In the genomic region with DNA sequence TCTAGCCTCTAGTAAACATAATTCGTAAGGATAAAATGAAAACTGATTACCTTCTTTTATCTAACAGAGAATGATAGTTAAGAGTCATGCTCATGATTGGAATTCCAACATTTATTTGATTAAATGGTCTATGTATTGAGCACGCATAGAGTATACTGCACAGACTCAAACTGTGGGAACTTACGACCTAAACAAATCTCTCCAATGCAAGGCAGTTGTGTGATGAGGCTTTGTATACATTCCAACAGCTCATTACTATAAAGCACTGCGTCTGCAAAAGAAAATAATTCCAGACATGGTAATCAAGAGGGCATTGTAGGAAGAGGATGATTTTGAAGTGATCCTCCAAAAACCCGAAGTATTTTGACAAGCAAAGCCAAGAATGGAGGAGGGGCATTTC, we compare ENCODE assay signal across 17 cellular contexts.
"Had no signal": no experiment of that assay in that cellular context is flagged by ENCODE, and none has a peak within 500 bp of the region (broad histone marks: within the 10 kb centered on the region; RNA-seq: fewer than 3 reads in every experiment).

No MANE protein-coding gene starts in this region.

- ATAC-seq: esophagus mucosa, lower lobe of right lung, natural killer cell, psoas muscle, right cardiac atrium had no signal

- H3K4me1 ChIP-seq: psoas muscle had no signal

- FAIRE-seq: endometrium had no signal

- H3K9me3 ChIP-seq: lower lobe of right lung, ovary, psoas muscle had no signal

- H3K27ac ChIP-seq: lower lobe of right lung, ovary, psoas muscle, skin epidermis had no signal

- H3K4me3 Mint-ChIP-seq: activated naive CD4-positive, alpha-beta T cell treated with anti-CD3 and anti-CD28 coated beads, Interleukin-2, amount 10 ng/mL, durations not matched to agents 7 days and 5 days; natural killer cell; stimulated activated memory B cell treated with anti-CD40 and anti-IgM and Interleukin-4, amounts not matched to agents 10 μg/mL and 1 μg/mL and 100 μg/mL, for 72 hours; T-helper 1 cell treated with Interleukin-12 subunit alpha and Interleukin-12 subunit beta and Interleukin-4 antibody, amounts not matched to agents 30 μg/mL and 1 μg/mL, for 36 hours had no signal

- H3K36me3 ChIP-seq: lower lobe of right lung, ovary had no signal

- H3K27me3 ChIP-seq: ovary had no signal

- H3K27ac Mint-ChIP-seq: activated naive CD4-positive, alpha-beta T cell treated with anti-CD3 and anti-CD28 coated beads, Interleukin-2, amount 10 ng/mL, durations not matched to agents 7 days and 5 days; natural killer cell; stimulated activated memory B cell treated with anti-CD40 and anti-IgM and Interleukin-4, amounts not matched to agents 10 μg/mL and 1 μg/mL and 100 μg/mL, for 72 hours; T-helper 1 cell treated with Interleukin-12 subunit alpha and Interleukin-12 subunit beta and Interleukin-4 antibody, amounts not matched to agents 30 μg/mL and 1 μg/mL, for 36 hours had no signal

- DNase-seq: activated CD4-positive, alpha-beta T cell treated with anti-CD3 and anti-CD28 coated beads, Interleukin-2, amount 50 U/mL, for 4 hours; activated CD4-positive, CD25-positive, alpha-beta regulatory T cell treated with anti-CD3 and anti-CD28 coated beads, Interleukin-2, amount 50 U/mL, for 72 hours; activated effector memory CD4-positive, alpha-beta T cell treated with Interleukin-2 at 50 U/mL for 16 hours; activated naive CD4-positive, alpha-beta T cell treated with anti-CD3 and anti-CD28 coated beads, Interleukin-2, amount 10 ng/mL, durations not matched to agents 7 days and 5 days; cerebellar nuclear complex; cortex of kidney; left cardiac atrium; lower lobe of right lung; natural killer cell; ovary; psoas muscle; right cardiac atrium had no signal

- H3K4me3 ChIP-seq: lower lobe of right lung, ovary, psoas muscle, skin epidermis had no signal

- H3K9me3 Mint-ChIP-seq: activated naive CD4-positive, alpha-beta T cell treated with anti-CD3 and anti-CD28 coated beads, Interleukin-2, amount 10 ng/mL, durations not matched to agents 7 days and 5 days; natural killer cell; stimulated activated memory B cell treated with anti-CD40 and anti-IgM and Interleukin-4, amounts not matched to agents 10 μg/mL and 1 μg/mL and 100 μg/mL, for 72 hours; T-helper 1 cell treated with Interleukin-12 subunit alpha and Interleukin-12 subunit beta and Interleukin-4 antibody, amounts not matched to agents 30 μg/mL and 1 μg/mL, for 36 hours had no signal

- H3K4me1 Mint-ChIP-seq: natural killer cell; stimulated activated memory B cell treated with anti-CD40 and anti-IgM and Interleukin-4, amounts not matched to agents 10 μg/mL and 1 μg/mL and 100 μg/mL, for 72 hours had no signal

- H3K36me3 Mint-ChIP-seq: activated naive CD4-positive, alpha-beta T cell treated with anti-CD3 and anti-CD28 coated beads, Interleukin-2, amount 10 ng/mL, durations not matched to agents 7 days and 5 days; natural killer cell; stimulated activated memory B cell treated with anti-CD40 and anti-IgM and Interleukin-4, amounts not matched to agents 10 μg/mL and 1 μg/mL and 100 μg/mL, for 72 hours had no signal
